Comparison of ENCODE assay signal across 9 cellular contexts in genomic region chr6:141484726-141485125, GRCh38.
A peak's percentile ranks its signal among the peaks of the same experiment; 100 is the strongest.
DNase-seq lines count a peak whose midpoint lies in the region; ATAC-seq lines count a peak whose summit lies in the region.
"Had no signal": no experiment of that assay in that cellular context is flagged by ENCODE, and none has a peak within 500 bp of the region (broad histone marks: within the 10 kb centered on the region; RNA-seq: fewer than 3 reads in every experiment).

No MANE protein-coding gene starts in this region.

- ATAC-seq in GM18520 (IDR thresholded peaks at IDR 0.05; ENCODE audit: unreplicated experiment), result peak; percentile 72
- peak; percentile 81 for ATAC-seq in HG02938 (IDR thresholded peaks at IDR 0.05; ENCODE audit: unreplicated experiment)
- peak; percentile 71 for ATAC-seq in esophagus mucosa

- peak; percentile 81 for DNase-seq in A172 (ENCODE audit: low spot score)
- peak; percentile 79 to 93 for DNase-seq in NOMO-1 (lab: John Stamatoyannopoulos, UW; ENCODE audit: unreplicated experiment in 2 of 2)
- DNase-seq in NCI-H446 (lab: John Stamatoyannopoulos, UW), result no peak
- DNase-seq in foreskin melanocyte, result no peak
- DNase-seq in NCI-H2081 (lab: John Stamatoyannopoulos, UW), result no peak
- DNase-seq: psoas muscle had no signal

Comparison
In these comparisons a context has a peak if more than half of its experiments do, and no peak if none do; other contexts are left out.
1. DNase-seq: peak in A172 (single experiment) and NOMO-1 (2 of 2); none in NCI-H446 (0 of 2), foreskin melanocyte (single experiment) and NCI-H2081 (0 of 2).
2. Peak in every context shown above with its lines, with median percentiles within 50 percentile points of each other: ATAC-seq.